Comparison of ENCODE assay signal across 1 cellular context in the genomic region with DNA sequence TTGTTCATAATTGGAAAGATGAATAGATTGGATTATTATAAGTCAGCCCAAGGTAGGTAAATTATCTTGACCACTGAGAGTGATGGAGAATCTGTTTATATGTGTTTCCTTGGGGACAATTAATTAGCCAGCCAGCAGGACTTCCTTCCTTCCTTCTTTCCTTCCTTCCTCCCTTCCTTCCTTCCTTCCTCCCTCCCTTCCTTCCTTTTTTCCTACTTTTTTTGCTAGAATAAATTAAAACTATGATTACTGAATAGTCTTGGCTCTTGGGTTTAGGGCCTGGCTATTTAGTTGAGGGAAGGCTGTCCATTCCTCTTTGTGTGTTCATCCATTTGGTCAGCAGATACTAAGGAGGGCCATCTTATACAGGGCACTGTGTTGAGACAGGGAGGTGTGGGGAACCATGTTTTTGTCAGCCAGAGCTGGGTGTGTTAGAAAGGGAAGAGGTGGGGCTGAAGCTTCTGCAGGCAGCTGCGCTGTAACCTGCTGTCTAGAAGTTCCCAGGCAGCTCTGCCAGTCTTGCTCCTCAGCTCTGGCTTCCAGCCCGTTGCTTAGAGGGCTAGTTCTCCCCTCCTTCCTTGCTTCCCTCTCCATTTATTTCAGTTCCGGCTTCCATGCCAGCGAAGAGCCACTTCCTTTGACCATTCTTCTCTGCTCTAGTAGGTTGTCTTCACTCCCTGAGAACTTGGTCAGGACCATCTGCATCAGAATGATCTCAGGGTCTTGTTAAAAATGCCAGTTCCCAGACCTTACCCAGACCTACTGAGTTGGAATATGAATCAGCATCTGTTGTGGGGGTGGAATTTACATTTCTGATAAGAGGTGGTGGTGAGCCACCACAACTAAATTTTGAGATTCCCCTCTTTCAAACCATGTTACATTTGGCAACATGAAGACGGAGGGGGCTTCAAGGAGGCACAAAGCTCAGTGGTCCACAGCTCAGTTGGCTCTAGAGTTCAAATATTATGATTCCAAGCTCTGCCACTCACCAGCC.
TF ChIP-seq lines count a peak whose summit lies in the region.

No MANE protein-coding gene starts in this region.

TF ChIP-seq in HepG2, 621 proteins besides CTCF, POLR2A, EP300 and RAD21 (continued from another document):
- TF ChIP-seq, protein P1, sequence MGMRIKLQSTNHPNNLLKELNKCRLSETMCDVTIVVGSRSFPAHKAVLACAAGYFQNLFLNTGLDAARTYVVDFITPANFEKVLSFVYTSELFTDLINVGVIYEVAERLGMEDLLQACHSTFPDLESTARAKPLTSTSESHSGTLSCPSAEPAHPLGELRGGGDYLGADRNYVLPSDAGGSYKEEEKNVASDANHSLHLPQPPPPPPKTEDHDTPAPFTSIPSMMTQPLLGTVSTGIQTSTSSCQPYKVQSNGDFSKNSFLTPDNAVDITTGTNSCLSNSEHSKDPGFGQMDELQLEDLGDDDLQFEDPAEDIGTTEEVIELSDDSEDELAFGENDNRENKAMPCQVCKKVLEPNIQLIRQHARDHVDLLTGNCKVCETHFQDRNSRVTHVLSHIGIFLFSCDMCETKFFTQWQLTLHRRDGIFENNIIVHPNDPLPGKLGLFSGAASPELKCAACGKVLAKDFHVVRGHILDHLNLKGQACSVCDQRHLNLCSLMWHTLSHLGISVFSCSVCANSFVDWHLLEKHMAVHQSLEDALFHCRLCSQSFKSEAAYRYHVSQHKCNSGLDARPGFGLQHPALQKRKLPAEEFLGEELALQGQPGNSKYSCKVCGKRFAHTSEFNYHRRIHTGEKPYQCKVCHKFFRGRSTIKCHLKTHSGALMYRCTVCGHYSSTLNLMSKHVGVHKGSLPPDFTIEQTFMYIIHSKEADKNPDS (CRISPR knock-in tag; IDR thresholded peaks at IDR 0.05), result no peak
- no peak for TF ChIP-seq TOPORS (CRISPR knock-in tag; IDR thresholded peaks at IDR 0.05)
- TF ChIP-seq, protein P2, sequence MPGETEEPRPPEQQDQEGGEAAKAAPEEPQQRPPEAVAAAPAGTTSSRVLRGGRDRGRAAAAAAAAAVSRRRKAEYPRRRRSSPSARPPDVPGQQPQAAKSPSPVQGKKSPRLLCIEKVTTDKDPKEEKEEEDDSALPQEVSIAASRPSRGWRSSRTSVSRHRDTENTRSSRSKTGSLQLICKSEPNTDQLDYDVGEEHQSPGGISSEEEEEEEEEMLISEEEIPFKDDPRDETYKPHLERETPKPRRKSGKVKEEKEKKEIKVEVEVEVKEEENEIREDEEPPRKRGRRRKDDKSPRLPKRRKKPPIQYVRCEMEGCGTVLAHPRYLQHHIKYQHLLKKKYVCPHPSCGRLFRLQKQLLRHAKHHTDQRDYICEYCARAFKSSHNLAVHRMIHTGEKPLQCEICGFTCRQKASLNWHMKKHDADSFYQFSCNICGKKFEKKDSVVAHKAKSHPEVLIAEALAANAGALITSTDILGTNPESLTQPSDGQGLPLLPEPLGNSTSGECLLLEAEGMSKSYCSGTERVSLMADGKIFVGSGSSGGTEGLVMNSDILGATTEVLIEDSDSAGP (CRISPR knock-in tag; IDR thresholded peaks at IDR 0.05; ENCODE audit: borderline replicate concordance), result no peak
- no peak for TF ChIP-seq CAMTA2 (CRISPR knock-in tag; IDR thresholded peaks at IDR 0.05; ENCODE audit: borderline replicate concordance)
- no peak for TF ChIP-seq MEIS1 (CRISPR knock-in tag; IDR thresholded peaks at IDR 0.05; ENCODE audit: borderline replicate concordance)
